8 cellular contexts compared by ENCODE assay signal in the genomic region with DNA sequence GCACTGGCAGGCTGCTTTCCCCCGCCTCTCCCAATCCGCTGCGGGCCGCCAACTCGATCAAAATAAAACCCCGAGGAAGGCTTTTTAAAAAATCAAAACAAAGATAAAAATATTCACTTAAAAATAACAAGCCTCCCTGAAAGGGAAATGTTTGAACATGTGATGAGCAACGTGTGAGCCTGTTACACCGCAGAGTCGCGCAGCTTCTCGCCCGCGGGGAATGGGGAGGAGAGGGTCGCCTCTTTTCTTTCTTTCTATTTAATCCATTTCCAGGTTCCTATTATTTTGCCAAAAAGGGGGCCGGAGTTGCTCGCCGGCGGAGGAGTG.
DNase-seq lines count a peak whose midpoint lies in the region; ATAC-seq and TF ChIP-seq lines count a peak whose summit lies in the region.

No MANE protein-coding gene starts in this region.

- H3K27me3 Mint-ChIP-seq in glutamatergic neuron (ENCODE audit: unreplicated experiment), result peaks cover 2% of the 10 kb centered on the region

- no peaks in the 10 kb centered on the region for H3K36me3 Mint-ChIP-seq in glutamatergic neuron (ENCODE audit: unreplicated experiment)

- H3K9me3 ChIP-seq in ES-I3 (ENCODE audit: control insufficient read depth, insufficient read depth, low read length) (no peaks in the 10 kb centered on the region), SJCRH30 (replicated peaks) (no peaks in the 10 kb centered on the region), psoas muscle (no peaks in the 10 kb centered on the region)

- H3K4me1 Mint-ChIP-seq in glutamatergic neuron (ENCODE audit: low read depth, unreplicated experiment), result peaks cover 2% of the 10 kb centered on the region

- H3K4me1 ChIP-seq in ES-I3 (ENCODE audit: insufficient read depth, low read length), result peaks cover 15% of the 10 kb centered on the region
- H3K4me1 ChIP-seq in SJCRH30, result peaks cover 8% of the 10 kb centered on the region; the same call in 1 of the 2 replicates
- H3K4me1 ChIP-seq in psoas muscle, result peaks cover 7% of the 10 kb centered on the region

- no peak overlapping the region for H3K27ac ChIP-seq in SJCRH30
- H3K27ac ChIP-seq in psoas muscle, result peak overlapping the region; percentile 91

- H3K4me3 ChIP-seq in SJCRH30 (peak overlapping the region; percentile 40), psoas muscle (peak overlapping the region; percentile 69)

- peak overlapping the region; percentile 89 for H3K4me3 Mint-ChIP-seq in glutamatergic neuron (ENCODE audit: unreplicated experiment)

- WGBS in psoas muscle, 3 donors, result 2 to 28% (median 5%) methylated on average over 13 to 18 of the region's 18 CpGs

- intact Hi-C loops in psoas muscle (cut with DNase I), result no loop called here

- ATAC-seq in psoas muscle (peak in 3 of 4 donors; percentile 0 to 9 (median 2)), HG03280 (IDR thresholded peaks at IDR 0.05; ENCODE audit: unreplicated experiment) (no peak)

- H3K9me3 Mint-ChIP-seq in glutamatergic neuron (ENCODE audit: unreplicated experiment), result peaks cover 2% of the 10 kb centered on the region

- H3K36me3 ChIP-seq in ES-I3 (ENCODE audit: insufficient read depth, low read length) (no peaks in the 10 kb centered on the region), SJCRH30 (no peaks in the 10 kb centered on the region), psoas muscle (ENCODE audit: insufficient read depth in 1 of 2, low read depth in 1 of 2) (no peaks in the 10 kb centered on the region)

- H3K27me3 ChIP-seq in SJCRH30, result no peaks in the 10 kb centered on the region
- H3K27me3 ChIP-seq in psoas muscle (ENCODE audit: insufficient read depth in 3 of 3, low read length in 2 of 3), result peaks cover 0 to 11% (median 0%) of the 10 kb centered on the region in 3 donors

- TF ChIP-seq CTCF in glutamatergic neuron (IDR thresholded peaks at IDR 0.05; ENCODE audit: partially characterized antibody, unreplicated experiment) (no peak), psoas muscle (IDR thresholded peaks at IDR 0.05) (no peak)

- DNase-seq in SJCRH30 (no peak), glutamatergic neuron (no peak), psoas muscle (no peak), DMS153 treated with DMSO at 0.1 percent for 48 hours (lab: John Stamatoyannopoulos, UW; ENCODE audit: unreplicated experiment) (no peak), NCI-H1436 (lab: John Stamatoyannopoulos, UW) (no peak), NCI-H2107 treated with DMSO at 0.1 percent for 48 hours (lab: John Stamatoyannopoulos, UW; ENCODE audit: unreplicated experiment) (no peak)

- peak overlapping the region; percentile 67 for H3K9ac ChIP-seq in ES-I3 (ENCODE audit: low read depth, low read length)

- H3K27ac Mint-ChIP-seq in glutamatergic neuron (ENCODE audit: unreplicated experiment), result no peak overlapping the region
